In the genomic region with DNA sequence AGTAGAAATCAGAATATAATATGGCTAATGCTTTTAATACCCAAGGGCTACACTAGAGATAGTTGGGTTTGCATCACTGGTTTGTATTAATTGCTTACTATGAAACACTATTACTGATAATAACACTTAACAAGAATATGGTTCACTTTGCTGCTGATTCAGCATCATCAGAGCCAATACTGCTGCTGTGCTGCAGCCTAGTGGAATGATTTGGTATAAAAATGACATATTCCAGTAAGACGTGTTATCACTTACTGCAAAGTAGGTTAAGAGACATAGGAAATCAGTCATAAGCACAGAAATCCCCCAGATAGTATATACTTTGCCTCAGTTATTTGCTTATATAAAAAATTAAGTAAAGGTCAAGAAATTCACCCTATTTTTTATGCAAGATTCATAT, we compare ENCODE assay signal across 8 cellular contexts. TPM values are rescaled to one million over a fixed set of nuclear protein-coding genes. Genes with fewer than 3 reads are reported as not detected.
DNase-seq lines count a peak whose midpoint lies in the region; ATAC-seq, FAIRE-seq and TF ChIP-seq lines count a peak whose summit lies in the region.
"Had no signal": no experiment of that assay in that cellular context is flagged by ENCODE, and none has a peak within 500 bp of the region (broad histone marks: within the 10 kb centered on the region; RNA-seq: fewer than 3 reads in every experiment).

No MANE protein-coding gene starts in this region.

- BruUV-seq in GM12878 (replicated peaks; lab: Mats Ljungman, UMichigan), result no TSS peak

- TF ChIP-seq EP300 in GM12878 (IDR thresholded peaks at IDR 0.05; ENCODE audit: borderline replicate concordance in 1 of 2, control insufficient read depth in 1 of 2, low read depth in 2 of 2, low read length in 2 of 2) (no peak), neural cell (conservative IDR thresholded peaks at IDR 0.05; ENCODE audit: poor library complexity, severe bottlenecking) (no peak)

- H3F3A ChIP-seq in neural cell (ENCODE audit: insufficient read depth, low read length, poor library complexity, severe bottlenecking), result no peaks in the 10 kb centered on the region

- no peaks in the 10 kb centered on the region for H3K79me2 ChIP-seq in GM12878 (ENCODE audit: control insufficient read depth, insufficient read depth, low read length)
- H3K79me2 ChIP-seq in neural cell (replicated peaks; ENCODE audit: insufficient read depth, low read length), result peaks cover 62% of the 10 kb centered on the region

- RAD21 ChIA-PET in GM12878 (lab: Charles Lee; ENCODE audit: unreplicated experiment), result no interaction called here

- no peak overlapping the region for H3K4me3 ChIP-seq in NB4 (ENCODE audit: low read depth, low read length)
- no peak overlapping the region for H3K4me3 ChIP-seq in GM12878
- H3K4me3 ChIP-seq in neural cell (ENCODE audit: low read length), result peak overlapping the region; percentile 65
- H3K4me3 ChIP-seq in mucosa of descending colon, result no peak overlapping the region
- H3K4me3 ChIP-seq: SJSA1 had no signal

- H3K27me3 ChIP-seq in GM12878 (replicated peaks in 1 of 2; ENCODE audit: control insufficient read depth in 2 of 2, insufficient read depth in 2 of 2, low read length in 1 of 2), result no peaks in the 10 kb centered on the region
- H3K27me3 ChIP-seq in neural cell (ENCODE audit: insufficient read depth, low read depth, low read length), result no peaks in the 10 kb centered on the region
- H3K27me3 ChIP-seq: SJSA1 had no signal

- no peak overlapping the region for H2AFZ ChIP-seq in GM12878 (ENCODE audit: control insufficient read depth, low read depth, low read length)
- no peak overlapping the region for H2AFZ ChIP-seq in neural cell (ENCODE audit: low read depth, low read length)

- POLR2A ChIA-PET in GM12878 (lab: Charles Lee), result no interaction called here

- H4K20me1 ChIP-seq in GM12878 (ENCODE audit: control insufficient read depth, insufficient read depth) (no peaks in the 10 kb centered on the region), neural cell (ENCODE audit: insufficient read depth) (no peaks in the 10 kb centered on the region)

- no peaks in the 10 kb centered on the region for H3K9me2 ChIP-seq in neural cell (ENCODE audit: insufficient read depth, low read length)

- peak; percentile 63 for ATAC-seq in GM19351 (IDR thresholded peaks at IDR 0.05; ENCODE audit: unreplicated experiment)
- ATAC-seq in GM12878, result peak; percentile 73
- no peak for ATAC-seq in GM18502 (IDR thresholded peaks at IDR 0.05; ENCODE audit: poor library complexity, unreplicated experiment)
- no peak for ATAC-seq in stimulated activated naive CD8-positive, alpha-beta T cell treated with anti-CD3 and anti-CD28 coated beads, Interleukin-15, Interleukin-2, amounts not matched to agents 100 U/mL and 50 U/mL, for 24 hours
- no peak for ATAC-seq in mucosa of descending colon

- H3K4me1 ChIP-seq in GM12878 (ENCODE audit: control insufficient read depth, insufficient read depth, low read length), result no peaks in the 10 kb centered on the region
- no peaks in the 10 kb centered on the region for H3K4me1 ChIP-seq in mucosa of descending colon (ENCODE audit: low read depth)
- H3K4me1 ChIP-seq: SJSA1 had no signal

- peak; percentile 36 for TF ChIP-seq CTCF in NB4 (IDR thresholded peaks at IDR 0.05; ENCODE audit: low read depth, low read length)
- TF ChIP-seq CTCF in GM12878 (IDR thresholded peaks at IDR 0.05 in 2 of 3, conservative IDR thresholded peaks at IDR 0.05 in 1 of 3; ENCODE audit: control insufficient read depth in 2 of 3, extremely low read depth in 1 of 3, insufficient read depth in 1 of 3, low read depth in 3 of 3, low read length in 3 of 3), result peak in 2 of 3 experiments; percentile 15 to 33; a peak in 2 of 6 replicates
- peak; percentile 83 for TF ChIP-seq CTCF in neural cell (IDR thresholded peaks at IDR 0.05; ENCODE audit: poor library complexity, severe bottlenecking)
- TF ChIP-seq CTCF in mucosa of descending colon (IDR thresholded peaks at IDR 0.05), result no peak

- SMC1A ChIA-PET in GM12878 (lab: Charles Lee; ENCODE audit: uncharacterized antibody, unreplicated experiment), result no interaction called here

- in situ Hi-C loops in GM12878 (cut with MboI), result no loop called here

- H3K4me2 ChIP-seq in GM12878 (ENCODE audit: control insufficient read depth, insufficient read depth) (no peak overlapping the region), neural cell (ENCODE audit: low read length) (peak overlapping the region; percentile 76)

- H3K9me3 ChIP-seq in GM12878 (replicated peaks; ENCODE audit: control insufficient read depth, insufficient read depth, low read length), result no peaks in the 10 kb centered on the region
- no peaks in the 10 kb centered on the region for H3K9me3 ChIP-seq in neural cell (ENCODE audit: low read length)
- no peaks in the 10 kb centered on the region for H3K9me3 ChIP-seq in mucosa of descending colon
- H3K9me3 ChIP-seq: SJSA1 had no signal

- intact Hi-C loops in GM12878 (cut with micrococcal nuclease; ENCODE audit: unreplicated experiment) (no loop called here), mucosa of descending colon (cut with DNase I, micrococcal nuclease) (no loop called here)

- CTCF ChIA-PET in GM12878 (lab: Yijun Ruan, JAX), result no interaction called here

- FAIRE-seq in GM12878 (lab: Jason Lieb, UNC), result peak; percentile 13

- TF ChIP-seq POLR2A in NB4 (IDR thresholded peaks at IDR 0.05; ENCODE audit: extremely low read depth, insufficient read length), result no peak
- no peak for TF ChIP-seq POLR2A in GM12878 (IDR thresholded peaks at IDR 0.05; ENCODE audit: low read depth, low read length)

- H3K36me3 ChIP-seq in GM12878 (ENCODE audit: control insufficient read depth in 2 of 2, insufficient read depth in 2 of 2, low read length in 1 of 2), result no peaks in the 10 kb centered on the region
- no peaks in the 10 kb centered on the region for H3K36me3 ChIP-seq in neural cell (ENCODE audit: insufficient read depth, low read length)
- H3K36me3 ChIP-seq in mucosa of descending colon (ENCODE audit: low read depth), result no peaks in the 10 kb centered on the region
- H3K36me3 ChIP-seq: SJSA1 had no signal

- peak; percentile 51 for DNase-seq in NB4 (ENCODE audit: low read depth)
- no peak for DNase-seq in GM12878 (ENCODE audit: low read depth, low spot score)
- no peak for DNase-seq in stimulated activated naive CD8-positive, alpha-beta T cell treated with anti-CD3 and anti-CD28 coated beads, Interleukin-15, Interleukin-2, amounts not matched to agents 100 U/mL and 50 U/mL, for 24 hours
- DNase-seq in mucosa of descending colon, result no peak

- WGBS in GM12878 (ENCODE audit: insufficient coverage, insufficient replicate concordance, low lambda C conversion rate, missing lambda C conversion rate), result 0% methylated on average over 1 of the region's 1 CpG

- H3K9ac ChIP-seq in GM12878 (ENCODE audit: control insufficient read depth, insufficient read depth, low read length) (no peak overlapping the region), neural cell (ENCODE audit: low read length) (no peak overlapping the region)

- TF ChIP-seq RAD21 in GM12878 (IDR thresholded peaks at IDR 0.05; ENCODE audit: insufficient read depth, low read depth, low read length) (peak; percentile 30; the same call in 1 of the 2 replicates), neural cell (conservative IDR thresholded peaks at IDR 0.05) (peak; percentile 84)

- H3K27ac ChIP-seq in GM12878 (ENCODE audit: control insufficient read depth, insufficient read depth) (no peak overlapping the region), neural cell (ENCODE audit: low read length) (no peak overlapping the region)
- H3K27ac ChIP-seq: SJSA1 had no signal

TF ChIP-seq in GM12878, 131 proteins besides CTCF, POLR2A, EP300 and RAD21 (continues in another document):
- no peak for TF ChIP-seq MEF2B (IDR thresholded peaks at IDR 0.05; ENCODE audit: partially characterized antibody, poor library complexity, severe bottlenecking)
- no peak for TF ChIP-seq YBX1 (IDR thresholded peaks at IDR 0.05)
- TF ChIP-seq ZNF24 (IDR thresholded peaks at IDR 0.05), result no peak
- no peak for TF ChIP-seq SUZ12 (IDR thresholded peaks at IDR 0.05; ENCODE audit: unreplicated experiment)

TF ChIP-seq in neural cell, 6 proteins besides CTCF, POLR2A, EP300 and RAD21:
- peak; percentile 80 for TF ChIP-seq SMC3 (conservative IDR thresholded peaks at IDR 0.05; ENCODE audit: poor library complexity)
- no peak for TF ChIP-seq TAF1 (IDR thresholded peaks at IDR 0.05; ENCODE audit: low read depth)

RNA-seq across cellular contexts. Expression of a gene that starts 2.8 kb away (rescaled TPM):
- total RNA-seq in GM12878 (2013; cell fraction: nucleolus; rRNA removed), result not detected in 2 replicates
- total RNA-seq in GM12878 (2014; rRNA removed) (not detected in 2 replicates), GM12878 (2014; rRNA removed; fragmentation: Illumina TruSeq; extraction: Trizol) (not detected in 2 replicates), GM12878 (2021) (not detected in 2 replicates), mucosa of descending colon (under 1 TPM in 1 of 3 donors, not detected in 2; 0.57 TPM)
- polyA plus RNA-seq in GM12878 (2011; ENCODE audit: low read depth), result not detected
- polyA plus RNA-seq in GM12878 (2011; rRNA removed) (0.05 TPM in 1 of 2 replicates, not detected in the other), GM12878 (2014; fragmentation: Illumina TruSeq; extraction: Trizol) (0.04 TPM in 1 of 2 replicates, not detected in the other), GM12878 (2014; fragmentation: Nextera tagmentation; extraction: Ambion mirVana) (not detected), GM12878 (2014; rRNA removed) (0.05 TPM in 1 of 2 replicates, not detected in the other), GM12878 (2016; fragmentation: Nextera tagmentation; extraction: Ambion mirVana) (not detected), neural cell (5.3 and 7.6 TPM in 2 replicates)
- 0.07 TPM in 1 of 2 replicates, not detected in the other for polyA plus RNA-seq in GM12878 (2011; cell fraction: cytosol; rRNA removed)
- polyA plus RNA-seq in GM12878 (2011; cell fraction: nucleus; rRNA removed), result not detected in 2 replicates
- not detected in 2 replicates for polyA plus RNA-seq in GM12878 (2012)
- not detected in 2 replicates for polyA minus RNA-seq in GM12878 (2011; rRNA and poly(A)+ RNA removed)
- not detected in 2 replicates for polyA minus RNA-seq in GM12878 (2011; cell fraction: cytosol; rRNA and poly(A)+ RNA removed)
- 0.29 TPM in 1 of 2 replicates, not detected in the other for polyA minus RNA-seq in GM12878 (2011; cell fraction: nucleus; rRNA and poly(A)+ RNA removed)
- 16.3 and 17.6 TPM in 2 replicates for polyA minus RNA-seq in neural cell
- total RNA-seq: SJSA1 had no signal

Comparison
In these comparisons a context has a peak if more than half of its experiments do, and no peak if none do; other contexts are left out.
1. ATAC-seq: peak in GM19351 (single experiment) and GM12878 (single experiment); none in GM18502 (single experiment), stimulated activated naive CD8-positive, alpha-beta T cell treated with anti-CD3 and anti-CD28 coated beads, Interleukin-15, Interleukin-2, amounts not matched to agents 100 U/mL and 50 U/mL, for 24 hours (single experiment) and mucosa of descending colon (single experiment).